In genomic region chr10:101485207-101485606, GRCh38 we compare ENCODE assay signal across 16 cellular contexts.
DNase-seq lines count a peak whose midpoint lies in the region; ATAC-seq and TF ChIP-seq lines count a peak whose summit lies in the region.
"Had no signal": no experiment of that assay in that cellular context is flagged by ENCODE, and none has a peak within 500 bp of the region (broad histone marks: within the 10 kb centered on the region; RNA-seq: fewer than 3 reads in every experiment).

No MANE protein-coding gene starts in this region.

- no peak overlapping the region for H3K9ac ChIP-seq in SK-N-MC (ENCODE audit: insufficient read length)
- no peak overlapping the region for H3K9ac ChIP-seq in endocrine pancreas (ENCODE audit: control insufficient read depth, insufficient read depth, low read length)
- H3K9ac ChIP-seq: SK-N-SH had no signal

- ATAC-seq in HG02884 (IDR thresholded peaks at IDR 0.05; ENCODE audit: unreplicated experiment), result no peak
- ATAC-seq: A549, HCT116 had no signal

- no peak for TF ChIP-seq CTCF in BE2C (IDR thresholded peaks at IDR 0.05; ENCODE audit: low read depth, low read length)

- H3K27me3 ChIP-seq in BE2C (no peaks in the 10 kb centered on the region), endocrine pancreas (ENCODE audit: control insufficient read depth, insufficient read depth, low read length) (no peaks in the 10 kb centered on the region)

- H3K36me3 ChIP-seq in BE2C (no peaks in the 10 kb centered on the region), SK-N-MC (ENCODE audit: insufficient read depth, low read length) (no peaks in the 10 kb centered on the region), endocrine pancreas (ENCODE audit: control insufficient read depth, insufficient read depth, low read length) (no peaks in the 10 kb centered on the region)

- H3K27ac ChIP-seq in SK-N-MC, result no peak overlapping the region
- H3K27ac ChIP-seq: A549, PC-9 had no signal

- H3K4me1 ChIP-seq in BE2C, result peaks cover 3% of the 10 kb centered on the region
- H3K4me1 ChIP-seq in endocrine pancreas (ENCODE audit: control insufficient read depth, insufficient read depth, low read length), result peaks cover 17% of the 10 kb centered on the region
- H3K4me1 ChIP-seq: A549 had no signal

- H3K9me3 ChIP-seq in BE2C (no peaks in the 10 kb centered on the region), SK-N-MC (ENCODE audit: low read depth, low read length) (no peaks in the 10 kb centered on the region), endocrine pancreas (ENCODE audit: control insufficient read depth, low read length) (no peaks in the 10 kb centered on the region)
- H3K9me3 ChIP-seq: A549, SK-N-SH had no signal

- DNase-seq in BE2C (no peak), SK-N-MC (ENCODE audit: low read depth, low spot score) (no peak), pons (ENCODE audit: low spot score) (peak; percentile 40), NAMALWA (ENCODE audit: low spot score) (no peak), putamen (ENCODE audit: low spot score) (no peak)
- DNase-seq: CD4-positive, CD25-positive, alpha-beta regulatory T cell; EL; NCI-H2029 treated with DMSO at 0.1 percent for 48 hours; PC-9; RPMI8226; SHP77 treated with DMSO at 0.1 percent for 48 hours had no signal

- H3K4me3 ChIP-seq in BE2C (ENCODE audit: low read depth, low read length), result peak overlapping the region; percentile 75
- H3K4me3 ChIP-seq in SK-N-MC, result peak overlapping the region; percentile 73
- H3K4me3 ChIP-seq in endocrine pancreas (ENCODE audit: control insufficient read depth, insufficient read depth, low read length), result peak overlapping the region; percentile 52
- H3K4me3 ChIP-seq: A549, PC-9 had no signal
